ENCODE assay signal across 23 cellular contexts in the genomic region with DNA sequence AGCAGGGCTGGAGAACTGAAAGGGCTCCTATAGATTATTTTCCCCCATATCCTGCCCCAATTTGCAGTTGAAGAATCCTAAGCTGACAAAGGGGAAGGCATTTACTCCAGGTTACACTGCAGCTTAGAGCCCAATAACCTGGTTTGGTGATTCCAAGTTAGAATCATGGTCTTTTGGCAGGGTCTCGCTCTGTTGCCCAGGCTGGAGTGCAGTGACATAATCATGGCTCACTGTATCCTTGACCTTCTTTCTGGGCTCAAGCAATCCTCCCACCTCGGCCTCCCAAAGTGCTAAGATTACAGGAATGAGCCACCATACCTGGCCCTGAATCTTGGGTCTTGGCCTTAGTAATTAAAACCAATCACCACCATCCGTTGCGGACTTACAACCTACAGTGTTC. TPM values are rescaled to one million over a fixed set of nuclear protein-coding genes. Genes with fewer than 3 reads are reported as not detected.
DNase-seq lines count a peak whose midpoint lies in the region; ATAC-seq and TF ChIP-seq lines count a peak whose summit lies in the region.
"Had no signal": no experiment of that assay in that cellular context is flagged by ENCODE, and none has a peak within 500 bp of the region (broad histone marks: within the 10 kb centered on the region; RNA-seq: fewer than 3 reads in every experiment).

No MANE protein-coding gene starts in this region.

- TF ChIP-seq POLR2A in heart left ventricle (IDR thresholded peaks at IDR 0.05), result no peak

- H3K27ac ChIP-seq in GM23338 (ENCODE audit: low read depth), result peak overlapping the region; percentile 80; the same call in 1 of the 2 replicates
- no peak overlapping the region for H3K27ac ChIP-seq in OCI-LY3 (ENCODE audit: low read length)
- H3K27ac ChIP-seq in neutrophil, result peak overlapping the region; percentile 97
- no peak overlapping the region for H3K27ac ChIP-seq in heart left ventricle
- H3K27ac ChIP-seq: PC-9, thoracic aorta had no signal

- H2AFZ ChIP-seq in GM23338 (no peak overlapping the region), OCI-LY3 (ENCODE audit: low read depth, low read length) (no peak overlapping the region)
- H2AFZ ChIP-seq: PC-9 had no signal

- H3K4me1 ChIP-seq in GM23338 (ENCODE audit: insufficient read depth) (peaks cover 50% of the 10 kb centered on the region), OCI-LY3 (ENCODE audit: low read length) (peaks cover 46% of the 10 kb centered on the region), neutrophil (ENCODE audit: control insufficient read depth in 1 of 2, insufficient read depth in 1 of 2, low read depth in 1 of 2, low read length in 1 of 2) (peaks cover 98 to 99% of the 10 kb centered on the region in 2 experiments), heart left ventricle (peaks cover 0 to 86% (median 0%) of the 10 kb centered on the region in 12 donors)

- H3K27me3 ChIP-seq in GM23338 (ENCODE audit: insufficient read depth) (peaks cover 5% of the 10 kb centered on the region), OCI-LY3 (ENCODE audit: low read depth, low read length) (peaks cover 27% of the 10 kb centered on the region), neutrophil (no peaks in the 10 kb centered on the region), heart left ventricle (peaks cover 27 to 85% (median 45%) of the 10 kb centered on the region in 9 donors)

- H3K4me2 ChIP-seq in GM23338 (peak overlapping the region; percentile 66), OCI-LY3 (ENCODE audit: low read length) (peak overlapping the region; percentile 69)
- H3K4me2 ChIP-seq: PC-9 had no signal

- TF ChIP-seq CTCF in GM23338 (conservative IDR thresholded peaks at IDR 0.05; ENCODE audit: low read depth in 2 of 2), result no peak
- no peak for TF ChIP-seq CTCF in OCI-LY3 (IDR thresholded peaks at IDR 0.05; ENCODE audit: low read depth, low read length)
- TF ChIP-seq CTCF in neutrophil (IDR thresholded peaks at IDR 0.05), result no peak
- no peak for TF ChIP-seq CTCF in heart left ventricle (IDR thresholded peaks at IDR 0.05)

- DNase-seq in GM23338 (ENCODE audit: low spot score), result no peak
- DNase-seq in effector memory CD8-positive, alpha-beta T cell, result no peak
- DNase-seq in left ventricle myocardium superior, result no peak
- no peak for DNase-seq in heart left ventricle
- no peak for DNase-seq in stimulated activated CD4-positive, alpha-beta T cell treated with anti-CD3 and anti-CD28 coated beads, Interleukin-4, amount 100 ng/mL, for 4 hours
- DNase-seq: activated CD4-positive, CD25-positive, alpha-beta regulatory T cell treated with anti-CD3 and anti-CD28 coated beads, Interleukin-2, amount 50 U/mL, for 72 hours; activated naive CD4-positive, alpha-beta T cell treated with anti-CD3 and anti-CD28 coated beads, Interleukin-2, amount 10 ng/mL, durations not matched to agents 7 days and 5 days; activated T-cell treated with anti-CD3 and anti-CD28 coated beads, Interleukin-2, amount 50 U/mL, for 48 hours; aorta; DMS153; MM.1S; NCI-H1417 treated with DMSO at 0.1 percent for 48 hours; NCI-H2107; PC-9; retina; SHP77; stimulated activated CD4-positive, alpha-beta T cell treated with anti-CD3 and anti-CD28 coated beads, Interleukin-4, amount 100 ng/mL, for 1 hour had no signal

- H3K79me2 ChIP-seq in GM23338 (replicated peaks; ENCODE audit: insufficient read depth) (no peaks in the 10 kb centered on the region), OCI-LY3 (ENCODE audit: low read length) (no peaks in the 10 kb centered on the region)

- peaks cover 63% of the 10 kb centered on the region for H3K4me1 Mint-ChIP-seq in GM23338
- H3K4me1 Mint-ChIP-seq in effector memory CD8-positive, alpha-beta T cell (ENCODE audit: low read depth in 2 of 2), result peaks cover 67 to 69% of the 10 kb centered on the region in 2 donors

- intact Hi-C loops in left ventricle myocardium superior (cut with micrococcal nuclease), result no loop called here
- intact Hi-C loops in heart left ventricle (cut with DNase I), result no loop called here

- H3K36me3 ChIP-seq in GM23338 (ENCODE audit: insufficient read depth), result no peaks in the 10 kb centered on the region
- no peaks in the 10 kb centered on the region for H3K36me3 ChIP-seq in OCI-LY3 (replicated peaks; ENCODE audit: low read depth, low read length)
- H3K36me3 ChIP-seq in neutrophil, result peaks cover 17% of the 10 kb centered on the region
- no peaks in the 10 kb centered on the region for H3K36me3 ChIP-seq in heart left ventricle
- H3K36me3 ChIP-seq: thoracic aorta had no signal

- peaks cover 16% of the 10 kb centered on the region for H3K27me3 Mint-ChIP-seq in GM23338 (ENCODE audit: insufficient read depth, low read depth, poor library complexity)
- peaks cover 39 to 50% of the 10 kb centered on the region in 2 donors for H3K27me3 Mint-ChIP-seq in effector memory CD8-positive, alpha-beta T cell

- no peak for ATAC-seq in GM23338
- no peak for ATAC-seq in effector memory CD8-positive, alpha-beta T cell (replicated peaks)
- ATAC-seq in left ventricle myocardium superior, result no peak
- ATAC-seq in heart left ventricle, result no peak

- peaks cover 13% of the 10 kb centered on the region for H3K9me3 Mint-ChIP-seq in GM23338
- H3K9me3 Mint-ChIP-seq in effector memory CD8-positive, alpha-beta T cell, result no peaks in the 10 kb centered on the region

- H4K20me1 ChIP-seq in GM23338 (replicated peaks; ENCODE audit: insufficient read depth) (no peaks in the 10 kb centered on the region), OCI-LY3 (ENCODE audit: insufficient read depth, low read length) (no peaks in the 10 kb centered on the region)

- WGBS in heart left ventricle, 4 donors, result 79 to 82% (median 80%) methylated on average over 4 of the region's 4 CpGs

- H3K4me3 ChIP-seq in GM23338 (no peak overlapping the region), OCI-LY3 (ENCODE audit: low read length) (peak overlapping the region; percentile 36), neutrophil (ENCODE audit: low read depth in 1 of 2, low read length in 1 of 2) (peak overlapping the region; percentile 80 to 82), heart left ventricle (no peak overlapping the region)
- H3K4me3 ChIP-seq: PC-9, thoracic aorta had no signal

- H3K9me2 ChIP-seq in GM23338 (ENCODE audit: insufficient read depth), result no peaks in the 10 kb centered on the region

- H3K9ac ChIP-seq in OCI-LY3 (ENCODE audit: low read length), result peak overlapping the region; percentile 37; the same call in 1 of the 2 replicates

- H3K4me3 Mint-ChIP-seq in GM23338, result peak overlapping the region; percentile 28; the same call in 1 of the 3 replicates
- H3K4me3 Mint-ChIP-seq in effector memory CD8-positive, alpha-beta T cell, result no peak overlapping the region
- H3K4me3 Mint-ChIP-seq: activated naive CD4-positive, alpha-beta T cell treated with anti-CD3 and anti-CD28 coated beads, Interleukin-2, amount 10 ng/mL, durations not matched to agents 7 days and 5 days had no signal

- H3F3A ChIP-seq in GM23338 (replicated peaks; ENCODE audit: low read depth), result peaks cover 16% of the 10 kb centered on the region; the same call in 1 of the 2 replicates

- H3K9me3 ChIP-seq in OCI-LY3 (ENCODE audit: insufficient read depth, low read length) (no peaks in the 10 kb centered on the region), neutrophil (no peaks in the 10 kb centered on the region), heart left ventricle (no peaks in the 10 kb centered on the region)
- H3K9me3 ChIP-seq: thoracic aorta had no signal

- peaks cover 7% of the 10 kb centered on the region; the same call in 1 of the 3 replicates for H3K36me3 Mint-ChIP-seq in GM23338 (ENCODE audit: low read depth)
- peaks cover 9% of the 10 kb centered on the region for H3K36me3 Mint-ChIP-seq in effector memory CD8-positive, alpha-beta T cell (ENCODE audit: insufficient read depth)

- no peak overlapping the region for H3K27ac Mint-ChIP-seq in GM23338
- H3K27ac Mint-ChIP-seq in effector memory CD8-positive, alpha-beta T cell, result peak overlapping the region; percentile 10 to 79
- H3K27ac Mint-ChIP-seq: activated naive CD4-positive, alpha-beta T cell treated with anti-CD3 and anti-CD28 coated beads, Interleukin-2, amount 10 ng/mL, durations not matched to agents 7 days and 5 days had no signal

RNA-seq across cellular contexts. Expression of gene MMP9, which starts 1.0 kb away (rescaled TPM):
- 5.4 and 5.8 TPM in 2 replicates for total RNA-seq in GM23338 (2014; rRNA removed; shearing (Covaris generic))
- polyA plus RNA-seq in GM23338 (2016; fragmentation: Nextera tagmentation; extraction: Ambion mirVana) (4.1 and 4.3 TPM in 2 replicates), heart left ventricle (under 1 TPM; 0.19 to 0.49 TPM)
- total RNA-seq in left ventricle myocardium superior (0.64 TPM), heart left ventricle (10 to 100 TPM in 1 of 9 donors, 1 to 10 TPM in 5, under 1 TPM in 3; 0.35 to 15.8 (median 1.1) TPM)
- total RNA-seq: dermis blood vessel endothelial cell, myocyte, NCI-H460, PC-9 had no signal

RNA-seq across cellular contexts. Expression of gene SLC12A5, which starts 21.3 kb away (rescaled TPM):
- total RNA-seq in GM23338 (2014; rRNA removed; shearing (Covaris generic)), result 0.35 and 3.5 TPM in 2 replicates
- 8.4 and 9.8 TPM in 2 replicates for polyA plus RNA-seq in GM23338 (2016; fragmentation: Nextera tagmentation; extraction: Ambion mirVana)
- total RNA-seq in left ventricle myocardium superior, result 1.3 TPM
- 1 to 10 TPM in 2 of 9 donors, under 1 TPM in 1, not detected in 6; 0.73 to 1.7 (median 1.2) TPM for total RNA-seq in heart left ventricle
- polyA plus RNA-seq in heart left ventricle, result not detected
- total RNA-seq: myocyte, NCI-H460, thoracic aorta had no signal
- polyA plus RNA-seq: aorta had no signal

RNA-seq across cellular contexts. Expression of gene ZNF335, which starts 35.7 kb away (rescaled TPM):
- total RNA-seq in GM23338 (2014; rRNA removed; shearing (Covaris generic)), result 18.6 and 24.2 TPM in 2 replicates
- polyA plus RNA-seq in GM23338 (2016; fragmentation: Nextera tagmentation; extraction: Ambion mirVana) (5.7 and 7.4 TPM in 2 replicates), heart left ventricle (1 to 10 TPM; 7.0 TPM)
- total RNA-seq in left ventricle myocardium superior (10.0 TPM), heart left ventricle (10 to 100 TPM in 3 of 9 donors, 1 to 10 TPM in 6; 5.6 to 14.9 (median 8.5) TPM)

Comparison
In these comparisons a context has a peak if more than half of its experiments do, and no peak if none do; other contexts are left out.
1. H3K27ac ChIP-seq: peak in GM23338 (single experiment) and neutrophil (single experiment); none in OCI-LY3 (single experiment) and heart left ventricle (0 of 12).
2. H3K4me3 ChIP-seq: peak in OCI-LY3 (single experiment) and neutrophil (2 of 2); none in GM23338 (single experiment) and heart left ventricle (0 of 12).